In genomic region chr7:26466007-26466406, GRCh38 we compare ENCODE assay signal across 36 cellular contexts.
"Had no signal": no experiment of that assay in that cellular context is flagged by ENCODE, and none has a peak within 500 bp of the region (broad histone marks: within the 10 kb centered on the region; RNA-seq: fewer than 3 reads in every experiment).

No MANE protein-coding gene starts in this region.

- H3K27me3 ChIP-seq: MG63 had no signal

- H3K9me3 ChIP-seq: MG63 had no signal

- H3K4me3 ChIP-seq: MG63 had no signal

- DNase-seq: Karpas-422, Kasumi-1, MG63, MM.1S, MV-4-11, NCI-H1048, NCI-H1092, NCI-H1092 treated with DMSO at 0.1 percent for 48 hours, NCI-H1105, NCI-H1105 treated with DMSO at 0.1 percent for 48 hours, NCI-H1417, NCI-H1417 treated with DMSO at 0.1 percent for 48 hours, NCI-H1436, NCI-H1436 treated with DMSO at 0.1 percent for 48 hours, NCI-H146, NCI-H1694, NCI-H1694 treated with DMSO at 0.1 percent for 48 hours, NCI-H187, NCI-H187 treated with DMSO at 0.1 percent for 48 hours, NCI-H1930, NCI-H2029, NCI-H2029 treated with DMSO at 0.1 percent for 48 hours, NCI-H2081, NCI-H2081 treated with DMSO at 0.1 percent for 48 hours, NCI-H2107, NCI-H2171, NCI-H2171 treated with DMSO at 0.1 percent for 48 hours, NCI-H2227 treated with DMSO at 0.1 percent for 48 hours, NCI-H226, NCI-H345, NCI-H446, NCI-H446 treated with DMSO at 0.1 percent for 48 hours, NCI-H510A, NCI-H510A treated with DMSO at 0.1 percent for 48 hours, NCI-H524, NCI-H524 treated with DMSO at 0.1 percent for 48 hours had no signal

- H3K36me3 ChIP-seq: MG63 had no signal
